9 cellular contexts compared by ENCODE assay signal in the genomic region with DNA sequence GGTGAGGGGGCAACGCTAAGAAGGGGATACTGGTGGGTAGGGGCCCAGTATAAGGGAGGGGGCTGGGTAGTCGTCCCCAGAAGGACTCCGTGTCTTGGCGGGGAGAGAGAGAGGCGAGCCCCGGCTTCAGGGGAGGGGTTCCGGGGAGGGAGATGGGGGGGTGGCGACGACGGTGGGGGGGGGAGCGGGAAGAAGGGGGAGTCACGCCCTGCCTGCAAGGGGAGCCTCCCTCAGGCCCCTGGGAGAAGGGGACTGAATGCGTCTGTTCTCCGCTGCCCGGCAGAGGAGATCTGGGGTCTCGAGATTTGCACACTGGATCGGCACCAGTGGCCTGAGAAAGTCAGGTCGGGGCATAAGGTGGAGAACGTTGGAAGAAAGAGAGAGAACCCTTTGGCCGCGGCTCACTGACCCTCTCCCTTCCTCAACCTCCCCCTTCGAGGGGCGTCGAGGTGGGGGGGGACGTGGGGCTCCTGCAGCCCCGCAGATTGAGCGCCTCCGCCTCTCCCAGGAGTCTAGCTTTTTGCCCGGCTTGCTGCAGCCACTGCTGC. TPM values are rescaled to one million over a fixed set of nuclear protein-coding genes. Genes with fewer than 3 reads are reported as not detected.
DNase-seq lines count a peak whose midpoint lies in the region; ATAC-seq and TF ChIP-seq lines count a peak whose summit lies in the region.
"Had no signal": no experiment of that assay in that cellular context is flagged by ENCODE, and none has a peak within 500 bp of the region (broad histone marks: within the 10 kb centered on the region; RNA-seq: fewer than 3 reads in every experiment).

No MANE protein-coding gene starts in this region.

- no peak for TF ChIP-seq CTCF in heart right ventricle (IDR thresholded peaks at IDR 0.05)
- TF ChIP-seq CTCF in PC-9 (conservative IDR thresholded peaks at IDR 0.05) = no peak
- TF ChIP-seq CTCF in uterus (IDR thresholded peaks at IDR 0.05) = no peak

- no peak for TF ChIP-seq POLR2A in uterus (IDR thresholded peaks at IDR 0.05)

- intact Hi-C loops in heart right ventricle (cut with DNase I) (loop anchor here in 7 of 10 donors (1.0 to 10.0 kb wide), 7 partner anchors 35 to 57 kb away; no protein-coding TSS in a partner anchor), Right ventricle myocardium inferior (cut with DNase I) (loop anchor here (1.0 to 10.0 kb wide), 3 partner anchors 40 to 137 kb away; a partner anchor contains a TSS), PC-9 (cut with micrococcal nuclease; ENCODE audit: unreplicated experiment) (loop anchor here (1.0 to 5.0 kb wide), 4 partner anchors 21 to 140 kb away; a partner anchor contains a TSS), uterus (cut with DNase I; ENCODE audit: low total_unique reads) (loop anchor here (10.0 kb wide), 1 partner anchor 47 kb away; no protein-coding TSS in a partner anchor)

- no peaks in the 10 kb centered on the region for H3K36me3 ChIP-seq in heart right ventricle
- no peaks in the 10 kb centered on the region for H3K36me3 ChIP-seq in PC-9 (ENCODE audit: low read depth)
- H3K36me3 ChIP-seq in uterus = no peaks in the 10 kb centered on the region
- H3K36me3 ChIP-seq: pancreas had no signal

- H3K27me3 ChIP-seq in heart right ventricle (no peaks in the 10 kb centered on the region), PC-9 (ENCODE audit: insufficient read depth, low read depth) (peaks cover 5% of the 10 kb centered on the region; the same call in 1 of the 2 replicates), uterus (no peaks in the 10 kb centered on the region)
- H3K27me3 ChIP-seq: pancreas had no signal

- 1% methylated on average over 10 to 21 of the region's 29 CpGs for WGBS in heart right ventricle, 2 donors

- H3K9me3 ChIP-seq in heart right ventricle = no peaks in the 10 kb centered on the region
- no peaks in the 10 kb centered on the region for H3K9me3 ChIP-seq in PC-9 (ENCODE audit: insufficient read depth, low read depth)
- H3K9me3 ChIP-seq in iPS-18c (ENCODE audit: control insufficient read depth, insufficient read depth, low read length) = peaks cover 6% of the 10 kb centered on the region
- H3K9me3 ChIP-seq in uterus = no peaks in the 10 kb centered on the region
- H3K9me3 ChIP-seq: pancreas had no signal

- in situ Hi-C loops in KBM-7 (cut with MboI; ENCODE audit: low pct_unique_long_range_greater_than_20kb, low sequenced_read_pairs) = no loop called here

- 0 out of 2 replicates have a peak, but pooled peaks cover 4% of the 10 kb centered on the region for H3F3A ChIP-seq in PC-9 (ENCODE audit: insufficient read depth, low read depth)

- POLR2A ChIA-PET in PC-9 (lab: Charles Lee; ENCODE audit: unreplicated experiment) = no interaction called here

- H3K27ac ChIP-seq in heart right ventricle = peak overlapping the region in 6 of 10 donors; percentile 30 to 68 (median 48)
- no peak overlapping the region for H3K27ac ChIP-seq in PC-9
- H3K27ac ChIP-seq in uterus = peak overlapping the region; percentile 52 to 90

- no peak overlapping the region; the same call in 1 of the 2 replicates for H3K4me2 ChIP-seq in PC-9

- peak overlapping the region in 1 of 10 donors; percentile 58 for H3K4me3 ChIP-seq in heart right ventricle
- no peak overlapping the region; the same call in 1 of the 2 replicates for H3K4me3 ChIP-seq in PC-9
- H3K4me3 ChIP-seq in iPS-18c (ENCODE audit: insufficient read depth, low read depth, low read length) = peak overlapping the region; percentile 47
- no peak overlapping the region for H3K4me3 ChIP-seq in uterus

- ATAC-seq in heart right ventricle (peak in 2 of 8 donors; percentile 4 to 7), Right ventricle myocardium inferior (no peak)

- no peaks in the 10 kb centered on the region; the same call in 1 of the 2 replicates for H4K20me1 ChIP-seq in PC-9 (ENCODE audit: insufficient read depth)

- peaks cover 0 to 8% (median 0%) of the 10 kb centered on the region in 9 donors for H3K4me1 ChIP-seq in heart right ventricle
- H3K4me1 ChIP-seq in PC-9 (replicated peaks; ENCODE audit: insufficient read depth) = 0 out of 2 replicates have a peak, but pooled peaks cover 5% of the 10 kb centered on the region
- no peaks in the 10 kb centered on the region for H3K4me1 ChIP-seq in uterus
- H3K4me1 ChIP-seq: pancreas had no signal

- CTCF ChIA-PET in PC-9 (lab: Charles Lee) = interaction anchor here (0.6 kb wide), 1 partner anchor 79 kb away, joined by 4 read pairs; no protein-coding TSS in a partner anchor

- H3K9me2 ChIP-seq in PC-9 (ENCODE audit: insufficient read depth) = no peaks in the 10 kb centered on the region

- no peak for DNase-seq in heart right ventricle
- no peak for DNase-seq in Right ventricle myocardium inferior (ENCODE audit: missing footprints)
- no peak for DNase-seq in PC-9
- peak; percentile 17 to 20 for DNase-seq in uterus
- DNase-seq in AML-193 (lab: John Stamatoyannopoulos, UW) = no peak
- no peak for DNase-seq in KBM-7
- no peak for DNase-seq in NCI-H2227 treated with DMSO at 0.1 percent for 48 hours (lab: John Stamatoyannopoulos, UW)

- H3K79me2 ChIP-seq in PC-9 (ENCODE audit: low read depth) = peaks cover 12% of the 10 kb centered on the region; the same call in 1 of the 2 replicates

- peak overlapping the region; percentile 93 for H2AFZ ChIP-seq in PC-9

- no TSS peak for BruUV-seq in PC-9 (replicated peaks; lab: Mats Ljungman, UMichigan)

RNA-seq across cellular contexts. Expression of a gene that starts 0.6 kb away (rescaled TPM):
- 10 to 100 TPM in 1 of 10 donors, 1 to 10 TPM in 9; 4.9 to 12.8 (median 8.3) TPM for total RNA-seq in heart right ventricle
- 1 to 10 TPM; 2.1 to 3.1 TPM for polyA plus RNA-seq in heart right ventricle
- total RNA-seq in Right ventricle myocardium inferior = 11.3 TPM
- total RNA-seq in PC-9 (2021) = 32.2 TPM in 2 replicates
- total RNA-seq in uterus = 10 to 100 TPM in 1 of 4 donors, 1 to 10 TPM in 2, under 1 TPM in 1; 0.26 to 50.8 (median 4.3) TPM

Comparison
In these comparisons a context has a peak if more than half of its experiments do, and no peak if none do; other contexts are left out.
1. DNase-seq: peak in uterus (2 of 2); none in heart right ventricle (0 of 2), Right ventricle myocardium inferior (single experiment), PC-9 (0 of 2), AML-193 (0 of 2), KBM-7 (single experiment) and NCI-H2227 treated with DMSO at 0.1 percent for 48 hours (single experiment).